In the genomic region with DNA sequence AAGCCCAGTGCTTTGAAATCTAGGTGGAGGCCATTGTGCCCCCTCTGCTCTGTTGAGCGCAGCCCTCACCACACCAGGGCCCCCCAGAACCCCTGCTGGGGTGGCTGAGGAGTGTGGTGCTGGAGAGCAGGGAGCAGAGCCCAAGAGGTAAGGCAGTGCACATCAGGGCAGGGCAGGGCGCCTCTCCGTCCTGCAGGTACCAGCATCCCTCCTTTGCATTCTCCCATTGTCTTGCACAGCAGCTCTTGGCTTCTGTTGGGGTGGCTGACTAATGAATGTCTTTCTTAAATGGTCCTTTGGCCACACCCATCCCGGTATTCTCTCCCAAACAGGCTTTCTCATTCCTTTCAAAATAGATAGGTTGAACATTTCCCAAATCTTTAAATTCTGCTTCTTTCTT, we compare ENCODE assay signal across 27 cellular contexts. TPM values are rescaled to one million over a fixed set of nuclear protein-coding genes. Genes with fewer than 3 reads are reported as not detected.
"Had no signal": no experiment of that assay in that cellular context is flagged by ENCODE, and none has a peak within 500 bp of the region (broad histone marks: within the 10 kb centered on the region; RNA-seq: fewer than 3 reads in every experiment).

No MANE protein-coding gene starts in this region.

- DNase-seq: activated CD4-positive, alpha-beta memory T cell treated with anti-CD3 and anti-CD28 coated beads, Interleukin-2, amount 10 ng/mL, durations not matched to agents 7 days and 5 days; activated CD4-positive, alpha-beta T cell treated with anti-CD3 and anti-CD28 coated beads for 1 hour; activated CD4-positive, alpha-beta T cell treated with anti-CD3 and anti-CD28 coated beads for 4 hours; activated CD4-positive, alpha-beta T cell treated with anti-CD3 and anti-CD28 coated beads, Interleukin-2, amount 10 ng/mL, durations not matched to agents 7 days and 5 days; activated CD4-positive, alpha-beta T cell treated with anti-CD3 and anti-CD28 coated beads, Interleukin-2, amount 50 U/mL, for 4 hours; activated CD8-positive, alpha-beta memory T cell treated with anti-CD3 and anti-CD28 coated beads, Interleukin-2, amount 50 U/mL, for 48 hours; activated gamma-delta T cell; activated naive CD4-positive, alpha-beta T cell; activated naive CD4-positive, alpha-beta T cell treated with anti-CD3 and anti-CD28 coated beads, Interleukin-2, amount 10 ng/mL, durations not matched to agents 7 days and 5 days; activated naive CD8-positive, alpha-beta T cell treated with anti-CD3 and anti-CD28 coated beads, Interleukin-2, amount 10 ng/mL, durations not matched to agents 7 days and 5 days; activated T-cell treated with anti-CD3 and anti-CD28 coated beads for 4 hours; activated T-cell treated with anti-CD3 and anti-CD28 coated beads, Interleukin-2, amount 50 U/mL, for 24 hours; activated T-cell treated with anti-CD3 and anti-CD28 coated beads, Interleukin-2, amount 50 U/mL, for 72 hours; brain microvascular endothelial cell; dorsolateral prefrontal cortex; effector memory CD4-positive, alpha-beta T cell; endodermal cell; foreskin fibroblast; T-helper 1 cell; T-helper 17 cell had no signal

- H3K27ac Mint-ChIP-seq: activated CD4-positive, alpha-beta memory T cell treated with anti-CD3 and anti-CD28 coated beads, Interleukin-2, amount 10 ng/mL, durations not matched to agents 7 days and 5 days; activated CD4-positive, alpha-beta T cell treated with anti-CD3 and anti-CD28 coated beads, Interleukin-2, amount 10 ng/mL, durations not matched to agents 7 days and 5 days; activated naive CD4-positive, alpha-beta T cell treated with anti-CD3 and anti-CD28 coated beads, Interleukin-2, amount 10 ng/mL, durations not matched to agents 7 days and 5 days; activated naive CD4-positive, alpha-beta T cell treated with anti-CD3 and anti-CD28 coated beads, Interleukin-2, amount 50 U/mL, for 72 hours; activated naive CD8-positive, alpha-beta T cell treated with anti-CD3 and anti-CD28 coated beads, Interleukin-2, amount 10 ng/mL, durations not matched to agents 7 days and 5 days; activated T-cell treated with anti-CD3 and anti-CD28 coated beads, Interleukin-2, amount 50 U/mL, for 24 hours; dendritic cell treated with granulocyte-macrophage colony-stimulating factor and Interleukin-4, amounts not matched to agents 40 ng/mL and 50 ng/mL, for 4 days; endodermal cell; T-helper 17 cell; T-helper 2 cell treated with Interferon-gamma antibody and Interleukin-4, amounts not matched to agents 5 μg/mL and 100 μg/mL, for 36 hours had no signal

- H3K4me1 Mint-ChIP-seq: activated CD4-positive, alpha-beta memory T cell treated with anti-CD3 and anti-CD28 coated beads, Interleukin-2, amount 10 ng/mL, durations not matched to agents 7 days and 5 days; activated CD4-positive, alpha-beta T cell treated with anti-CD3 and anti-CD28 coated beads, Interleukin-2, amount 10 ng/mL, durations not matched to agents 7 days and 5 days; activated naive CD4-positive, alpha-beta T cell treated with anti-CD3 and anti-CD28 coated beads, Interleukin-2, amount 10 ng/mL, durations not matched to agents 7 days and 5 days; activated naive CD8-positive, alpha-beta T cell treated with anti-CD3 and anti-CD28 coated beads, Interleukin-2, amount 10 ng/mL, durations not matched to agents 7 days and 5 days; central memory CD8-positive, alpha-beta T cell; endodermal cell; T-helper 17 cell had no signal

- H3K4me3 ChIP-seq: coronary artery, dorsolateral prefrontal cortex had no signal

- H3K27me3 ChIP-seq: brain microvascular endothelial cell had no signal

- H3K27ac ChIP-seq: brain microvascular endothelial cell, coronary artery, dorsolateral prefrontal cortex had no signal

- H3K36me3 Mint-ChIP-seq: activated naive CD4-positive, alpha-beta T cell treated with anti-CD3 and anti-CD28 coated beads, Interleukin-2, amount 10 ng/mL, durations not matched to agents 7 days and 5 days; activated naive CD4-positive, alpha-beta T cell treated with anti-CD3 and anti-CD28 coated beads, Interleukin-2, amount 50 U/mL, for 72 hours; activated naive CD8-positive, alpha-beta T cell treated with anti-CD3 and anti-CD28 coated beads, Interleukin-2, amount 10 ng/mL, durations not matched to agents 7 days and 5 days had no signal

- ATAC-seq: activated naive CD4-positive, alpha-beta T cell treated with anti-CD3 and anti-CD28 coated beads, Interleukin-2, amount 50 U/mL, for 72 hours; activated T-cell treated with anti-CD3 and anti-CD28 coated beads, Interleukin-2, amount 50 U/mL, for 72 hours; esophagus mucosa; T-helper 17 cell had no signal

- H3K9me3 Mint-ChIP-seq: activated naive CD8-positive, alpha-beta T cell treated with anti-CD3 and anti-CD28 coated beads, Interleukin-2, amount 10 ng/mL, durations not matched to agents 7 days and 5 days; endodermal cell had no signal

- H3K27me3 Mint-ChIP-seq: activated CD4-positive, alpha-beta memory T cell treated with anti-CD3 and anti-CD28 coated beads, Interleukin-2, amount 10 ng/mL, durations not matched to agents 7 days and 5 days; activated CD4-positive, alpha-beta T cell treated with anti-CD3 and anti-CD28 coated beads, Interleukin-2, amount 10 ng/mL, durations not matched to agents 7 days and 5 days; activated naive CD4-positive, alpha-beta T cell treated with anti-CD3 and anti-CD28 coated beads, Interleukin-2, amount 10 ng/mL, durations not matched to agents 7 days and 5 days; activated naive CD8-positive, alpha-beta T cell treated with anti-CD3 and anti-CD28 coated beads, Interleukin-2, amount 10 ng/mL, durations not matched to agents 7 days and 5 days; activated T-cell treated with anti-CD3 and anti-CD28 coated beads, Interleukin-2, amount 50 U/mL, for 24 hours; central memory CD8-positive, alpha-beta T cell; dendritic cell treated with granulocyte-macrophage colony-stimulating factor and Interleukin-4, amounts not matched to agents 40 ng/mL and 50 ng/mL, for 4 days; T-helper 17 cell had no signal

- H3K4me3 Mint-ChIP-seq: activated CD4-positive, alpha-beta memory T cell treated with anti-CD3 and anti-CD28 coated beads, Interleukin-2, amount 10 ng/mL, durations not matched to agents 7 days and 5 days; activated CD4-positive, alpha-beta T cell treated with anti-CD3 and anti-CD28 coated beads, Interleukin-2, amount 10 ng/mL, durations not matched to agents 7 days and 5 days; activated naive CD4-positive, alpha-beta T cell treated with anti-CD3 and anti-CD28 coated beads, Interleukin-2, amount 10 ng/mL, durations not matched to agents 7 days and 5 days; activated naive CD8-positive, alpha-beta T cell treated with anti-CD3 and anti-CD28 coated beads, Interleukin-2, amount 10 ng/mL, durations not matched to agents 7 days and 5 days; activated T-cell treated with anti-CD3 and anti-CD28 coated beads, Interleukin-2, amount 50 U/mL, for 24 hours; activated T-cell treated with anti-CD3 and anti-CD28 coated beads, Interleukin-2, amount 50 U/mL, for 72 hours; central memory CD8-positive, alpha-beta T cell; dendritic cell treated with granulocyte-macrophage colony-stimulating factor and Interleukin-4, amounts not matched to agents 40 ng/mL and 50 ng/mL, for 4 days; endodermal cell; T-helper 17 cell; T-helper 2 cell treated with Interferon-gamma antibody and Interleukin-4, amounts not matched to agents 5 μg/mL and 100 μg/mL, for 36 hours had no signal

- H3K36me3 ChIP-seq: brain microvascular endothelial cell had no signal

RNA-seq across cellular contexts. Expression of gene GABRG3, which starts 41.4 kb away (rescaled TPM):
- total RNA-seq: activated CD4-positive, alpha-beta memory T cell treated with anti-CD3 and anti-CD28 coated beads, Interleukin-2, amount 10 ng/mL, durations not matched to agents 7 days and 5 days; activated CD4-positive, alpha-beta T cell treated with anti-CD3 and anti-CD28 coated beads, Interleukin-2, amount 10 ng/mL, durations not matched to agents 7 days and 5 days; activated naive CD4-positive, alpha-beta T cell treated with anti-CD3 and anti-CD28 coated beads, Interleukin-2, amount 50 U/mL, for 72 hours; activated naive CD8-positive, alpha-beta T cell treated with anti-CD3 and anti-CD28 coated beads, Interleukin-2, amount 10 ng/mL, durations not matched to agents 7 days and 5 days; activated T-cell treated with anti-CD3 and anti-CD28 coated beads, Interleukin-2, amount 50 U/mL, for 72 hours; bronchial epithelial cell; esophagus mucosa; T-helper 17 cell had no signal
